Comparison of ENCODE assay signal across 1 cellular context in genomic region chr16:84947996-84948854, GRCh38.
TF ChIP-seq lines count a peak whose summit lies in the region.

No MANE protein-coding gene starts in this region.

TF ChIP-seq in HepG2, 621 proteins besides CTCF, POLR2A, EP300 and RAD21 (continued from another document and continues in another):
- peak; percentile 86 for TF ChIP-seq ZMYM3 (CRISPR knock-in tag; IDR thresholded peaks at IDR 0.05)
- no peak for TF ChIP-seq CEBPZ (IDR thresholded peaks at IDR 0.05; ENCODE audit: low read length)
- TF ChIP-seq FOXP1 (IDR thresholded peaks at IDR 0.05), result no peak
- no peak for TF ChIP-seq FOXP1 (CRISPR knock-in tag; IDR thresholded peaks at IDR 0.05)
- no peak for TF ChIP-seq ZNF24 (IDR thresholded peaks at IDR 0.05)
- TF ChIP-seq SNAPC2 (CRISPR knock-in tag; IDR thresholded peaks at IDR 0.05), result no peak
- TF ChIP-seq ZNF619 (CRISPR knock-in tag; IDR thresholded peaks at IDR 0.05), result peak; percentile 74; the same call in 1 of the 2 replicates
- no peak for TF ChIP-seq MBNL3 (CRISPR knock-in tag; conservative IDR thresholded peaks at IDR 0.05)
- peak; percentile 90 for TF ChIP-seq ZFX (CRISPR knock-in tag; IDR thresholded peaks at IDR 0.05; ENCODE audit: low read depth)
- no peak for TF ChIP-seq AHR (CRISPR knock-in tag; IDR thresholded peaks at IDR 0.05)
- TF ChIP-seq JARID2 (CRISPR knock-in tag; IDR thresholded peaks at IDR 0.05; ENCODE audit: insufficient replicate concordance), result no peak
- peak; percentile 18; the same call in 1 of the 2 replicates for TF ChIP-seq MYC (CRISPR knock-in tag; IDR thresholded peaks at IDR 0.05; ENCODE audit: borderline replicate concordance)
- peak; percentile 51 for TF ChIP-seq XRCC5 (optimal IDR thresholded peaks at IDR 0.05; ENCODE audit: low read length)
- TF ChIP-seq TP53 (CRISPR knock-in tag; conservative IDR thresholded peaks at IDR 0.05), result 0 out of 2 replicates have a peak, but pooled peaks have one; percentile 42
- TF ChIP-seq MLLT10 (CRISPR knock-in tag; IDR thresholded peaks at IDR 0.05), result no peak
- TF ChIP-seq STAG1 (CRISPR knock-in tag; IDR thresholded peaks at IDR 0.05), result no peak
- no peak for TF ChIP-seq ZSCAN30 (CRISPR knock-in tag; IDR thresholded peaks at IDR 0.05)
- 0 out of 2 replicates have a peak, but pooled peaks have one; percentile 13 for TF ChIP-seq FOXO1 (CRISPR knock-in tag; IDR thresholded peaks at IDR 0.05)
- TF ChIP-seq HNF1A (IDR thresholded peaks at IDR 0.05; ENCODE audit: low read depth), result no peak
- no peak; the same call in 1 of the 2 replicates for TF ChIP-seq HNF1A (CRISPR knock-in tag; IDR thresholded peaks at IDR 0.05; ENCODE audit: borderline replicate concordance)
- TF ChIP-seq SNAPC4 (CRISPR knock-in tag; IDR thresholded peaks at IDR 0.05), result no peak
- no peak for TF ChIP-seq HMG20B (CRISPR knock-in tag; conservative IDR thresholded peaks at IDR 0.05)
- peak; percentile 19; the same call in 1 of the 2 replicates for TF ChIP-seq NFKB2 (CRISPR knock-in tag; IDR thresholded peaks at IDR 0.05; ENCODE audit: borderline replicate concordance)
- no peak for TF ChIP-seq ZNF567 (CRISPR knock-in tag; IDR thresholded peaks at IDR 0.05; ENCODE audit: borderline replicate concordance)
- TF ChIP-seq ZNF660 (CRISPR knock-in tag; IDR thresholded peaks at IDR 0.05; ENCODE audit: borderline replicate concordance, low read depth), result no peak
- peak; percentile 74 for TF ChIP-seq NR2C2 (CRISPR knock-in tag; IDR thresholded peaks at IDR 0.05; ENCODE audit: borderline replicate concordance)
- TF ChIP-seq PAXIP1 (CRISPR knock-in tag; conservative IDR thresholded peaks at IDR 0.05), result peak; percentile 95
- no peak for TF ChIP-seq RELA (CRISPR knock-in tag; IDR thresholded peaks at IDR 0.05)
- TF ChIP-seq HES4 (CRISPR knock-in tag; IDR thresholded peaks at IDR 0.05; ENCODE audit: borderline replicate concordance), result peak; percentile 82
- TF ChIP-seq ZNF775 (CRISPR knock-in tag; IDR thresholded peaks at IDR 0.05; ENCODE audit: borderline replicate concordance), result no peak
- TF ChIP-seq ELF3 (CRISPR knock-in tag; IDR thresholded peaks at IDR 0.05), result peak; percentile 22; the same call in 1 of the 2 replicates
- TF ChIP-seq MXD4 (CRISPR knock-in tag; IDR thresholded peaks at IDR 0.05), result no peak
- no peak for TF ChIP-seq MEF2D (CRISPR knock-in tag; IDR thresholded peaks at IDR 0.05)
- TF ChIP-seq ZBTB37 (CRISPR knock-in tag; IDR thresholded peaks at IDR 0.05), result 0 out of 2 replicates have a peak, but pooled peaks have one; percentile 22
- peak; percentile 92 for TF ChIP-seq UBTF (CRISPR knock-in tag; IDR thresholded peaks at IDR 0.05)
- no peak for TF ChIP-seq ZKSCAN8 (CRISPR knock-in tag; IDR thresholded peaks at IDR 0.05; ENCODE audit: borderline replicate concordance)
- TF ChIP-seq RARA (CRISPR knock-in tag; IDR thresholded peaks at IDR 0.05), result peak; percentile 89
- TF ChIP-seq CREBL2 (CRISPR knock-in tag; IDR thresholded peaks at IDR 0.05; ENCODE audit: borderline replicate concordance), result no peak
- TF ChIP-seq IRX3 (CRISPR knock-in tag; IDR thresholded peaks at IDR 0.05; ENCODE audit: borderline replicate concordance, low read depth), result no peak
- TF ChIP-seq ZMAT5 (CRISPR knock-in tag; IDR thresholded peaks at IDR 0.05; ENCODE audit: borderline replicate concordance, low read depth), result no peak
- no peak for TF ChIP-seq ISL2 (CRISPR knock-in tag; IDR thresholded peaks at IDR 0.05)
- TF ChIP-seq SAFB2 (CRISPR knock-in tag; IDR thresholded peaks at IDR 0.05; ENCODE audit: borderline replicate concordance, low read depth), result no peak
- TF ChIP-seq BRCA1 (CRISPR knock-in tag; IDR thresholded peaks at IDR 0.05), result no peak
